1 cellular context compared by ENCODE assay signal in the genomic region with DNA sequence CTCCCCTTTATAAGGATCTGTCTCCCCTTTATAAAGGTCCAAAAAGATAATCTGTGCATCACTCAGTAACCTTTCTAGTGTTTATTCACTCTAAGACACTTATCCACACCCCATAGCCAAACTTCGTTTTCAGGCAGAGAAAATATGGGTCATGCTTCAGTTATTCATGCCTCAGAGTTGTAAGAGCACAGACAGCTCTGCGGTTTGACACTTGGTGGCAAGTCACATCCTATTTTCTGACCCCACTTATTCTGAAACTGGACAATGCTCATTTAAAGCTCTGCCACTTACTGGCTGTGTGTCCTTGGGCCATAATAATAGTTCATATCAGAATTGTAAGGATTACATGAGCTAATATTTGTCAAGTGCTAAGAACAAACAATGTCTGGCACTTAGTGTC.
A peak's percentile ranks its signal among the peaks of the same experiment; 100 is the strongest.
TF ChIP-seq lines count a peak whose summit lies in the region.

No MANE protein-coding gene starts in this region.

TF ChIP-seq in GM12878, 131 proteins besides CTCF, POLR2A, EP300 and RAD21:
- TF ChIP-seq RUNX3 (IDR thresholded peaks at IDR 0.05; ENCODE audit: low read length) (peak; percentile 44), NR2F1 (conservative IDR thresholded peaks at IDR 0.05) (peak; percentile 63), BCL11A (IDR thresholded peaks at IDR 0.05; ENCODE audit: low read depth, low read length) (no peak)
